In the genomic region with DNA sequence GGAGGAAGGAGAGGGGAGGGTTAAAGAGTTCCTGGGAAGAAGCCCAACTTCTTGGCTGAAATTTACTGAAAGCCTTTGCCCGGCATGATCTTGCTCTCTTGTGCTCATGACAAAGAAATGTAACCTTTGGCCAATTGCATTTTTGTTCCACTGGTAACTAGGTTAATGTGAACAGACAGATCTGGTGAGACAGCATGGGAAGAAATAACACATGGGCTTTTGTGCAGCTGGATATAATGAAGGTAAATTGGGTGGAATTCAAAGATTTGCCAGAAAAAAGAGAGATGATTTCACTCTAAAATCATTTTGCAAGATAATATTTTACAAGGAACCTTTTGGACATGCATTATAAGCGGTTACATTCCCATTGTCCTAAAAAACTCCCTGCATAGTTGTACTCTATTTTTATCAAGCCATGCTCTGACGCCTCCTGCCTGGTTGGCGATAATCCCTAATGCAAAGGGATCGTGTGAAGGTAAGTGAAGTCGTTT, we compare ENCODE assay signal across 8 cellular contexts.
DNase-seq lines count a peak whose midpoint lies in the region; TF ChIP-seq lines count a peak whose summit lies in the region.
"Had no signal": no experiment of that assay in that cellular context is flagged by ENCODE, and none has a peak within 500 bp of the region (broad histone marks: within the 10 kb centered on the region; RNA-seq: fewer than 3 reads in every experiment).

No MANE protein-coding gene starts in this region.

- TF ChIP-seq CTCF in LNCaP clone FGC (IDR thresholded peaks at IDR 0.05; ENCODE audit: control insufficient read depth, extremely low read depth, insufficient read depth) (no peak), dorsolateral prefrontal cortex (IDR thresholded peaks at IDR 0.05 in 54 of 56, conservative IDR thresholded peaks at IDR 0.05 in 2 of 56; ENCODE audit: low read depth in 1 of 56, partially characterized antibody in 56 of 56) (no peak), transverse colon (IDR thresholded peaks at IDR 0.05) (no peak), BE2C (IDR thresholded peaks at IDR 0.05; ENCODE audit: low read depth, low read length) (no peak)

- WGBS in transverse colon (ENCODE audit: low coverage in 1 of 2), 2 donors: 23 to 42% methylated on average over 6 of the region's 6 CpGs

- no peak for TF ChIP-seq POLR2A in transverse colon (IDR thresholded peaks at IDR 0.05)

- H3K4me1 ChIP-seq in transverse colon (peaks cover 0 to 15% (median 6%) of the 10 kb centered on the region in 4 donors), BE2C (no peaks in the 10 kb centered on the region)

- H3K4me3 ChIP-seq in LNCaP clone FGC (ENCODE audit: low read depth, low read length): no peak overlapping the region
- peak overlapping the region in 43 of 59 donors; percentile 4 to 62 (median 35) for H3K4me3 ChIP-seq in dorsolateral prefrontal cortex
- no peak overlapping the region for H3K4me3 ChIP-seq in transverse colon
- no peak overlapping the region for H3K4me3 ChIP-seq in BE2C (ENCODE audit: low read depth, low read length)

- no peaks in the 10 kb centered on the region for H3K9me3 ChIP-seq in transverse colon
- no peaks in the 10 kb centered on the region for H3K9me3 ChIP-seq in BE2C

- DNase-seq in LNCaP clone FGC (ENCODE audit: low read depth) (peak; percentile 22), dorsolateral prefrontal cortex (no peak), medulla oblongata (ENCODE audit: extremely low spot score) (peak; percentile 63), transverse colon (no peak), NCI-H510A (lab: John Stamatoyannopoulos, UW) (no peak), middle frontal gyrus (ENCODE audit: extremely low spot score, low spot score) (no peak), BE2C (no peak)
- DNase-seq: activated T-cell treated with anti-CD3 and anti-CD28 coated beads for 4 hours had no signal

- H3K36me3 ChIP-seq in transverse colon (no peaks in the 10 kb centered on the region), BE2C (no peaks in the 10 kb centered on the region)

- H3K27me3 ChIP-seq in dorsolateral prefrontal cortex (no peaks in the 10 kb centered on the region), transverse colon (no peaks in the 10 kb centered on the region), BE2C (no peaks in the 10 kb centered on the region)

- intact Hi-C loops in dorsolateral prefrontal cortex (cut with DNase I) (no loop called here), transverse colon (cut with DNase I; ENCODE audit: low total_unique reads) (no loop called here)

- TF ChIP-seq EP300 in transverse colon (IDR thresholded peaks at IDR 0.05; ENCODE audit: low read depth): no peak

- H3K27ac ChIP-seq in dorsolateral prefrontal cortex (peak overlapping the region in 31 of 59 donors; percentile 0 to 71 (median 28)), transverse colon (peak overlapping the region in 3 of 4 donors; percentile 11 to 51 (median 19))

- in situ Hi-C loops in transverse colon (cut with MboI; ENCODE audit: low pct_ligation_motif_present in 1 of 4, low pct_unique_long_range_greater_than_20kb in 1 of 4, low sequenced_read_pairs in 3 of 4): no loop called here

Comparison
In these comparisons a context has a peak if more than half of its experiments do, and no peak if none do; other contexts are left out.
1. DNase-seq: peak in LNCaP clone FGC (single experiment) and medulla oblongata (single experiment); none in dorsolateral prefrontal cortex (0 of 10), transverse colon (single experiment), NCI-H510A (single experiment), middle frontal gyrus (single experiment) and BE2C (single experiment).
2. H3K4me3 ChIP-seq: peak in dorsolateral prefrontal cortex (43 of 59); none in LNCaP clone FGC (single experiment), transverse colon (0 of 4) and BE2C (single experiment).